8 cellular contexts compared by ENCODE assay signal in the genomic region with DNA sequence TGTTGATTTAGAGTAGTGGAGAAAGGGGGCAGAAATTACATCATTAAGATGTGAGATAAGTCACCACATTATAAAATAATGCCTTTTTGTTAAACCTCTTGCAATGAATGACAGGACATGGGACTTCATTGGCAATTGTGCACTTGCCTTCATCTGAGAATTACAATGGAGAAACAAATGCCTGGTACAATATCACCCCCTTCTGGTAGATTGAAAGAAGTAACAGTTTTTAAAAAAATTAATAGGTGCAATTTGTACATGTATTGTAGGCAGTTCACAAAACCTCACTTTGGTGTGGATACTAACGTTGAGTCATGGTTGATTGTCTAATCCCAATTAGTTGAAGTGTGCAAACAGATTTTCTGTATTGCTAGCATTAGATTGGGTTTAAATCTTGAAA. TPM values are rescaled to one million over a fixed set of nuclear protein-coding genes. Genes with fewer than 3 reads are reported as not detected.
A peak's percentile ranks its signal among the peaks of the same experiment; 100 is the strongest.
DNase-seq lines count a peak whose midpoint lies in the region; ATAC-seq, FAIRE-seq and TF ChIP-seq lines count a peak whose summit lies in the region.

No MANE protein-coding gene starts in this region.

- POLR2A ChIA-PET in endothelial cell of umbilical vein (lab: Charles Lee), result no interaction called here

- ATAC-seq in HG02970 (IDR thresholded peaks at IDR 0.05; ENCODE audit: low FRiP score, unreplicated experiment), result no peak

- H3K9ac ChIP-seq in Loucy (ENCODE audit: low read depth, low read length, poor library complexity, severe bottlenecking) (no peak overlapping the region), endothelial cell of umbilical vein (replicated peaks; ENCODE audit: extremely low read depth, insufficient read depth, low read length) (no peak overlapping the region)

- no peaks in the 10 kb centered on the region for H3K9me1 ChIP-seq in endothelial cell of umbilical vein (replicated peaks; ENCODE audit: control insufficient read depth, extremely low read depth, insufficient read depth, low read length)

- no peaks in the 10 kb centered on the region for H3K27me3 ChIP-seq in Loucy (ENCODE audit: insufficient read depth, low read length, poor library complexity, severe bottlenecking)
- H3K27me3 ChIP-seq in endothelial cell of umbilical vein (ENCODE audit: control insufficient read depth in 2 of 2, insufficient read depth in 2 of 2, low read length in 2 of 2), result peaks cover 0 to 6% of the 10 kb centered on the region in 2 experiments

- no TSS peak for BruUV-seq in endothelial cell of umbilical vein (replicated peaks; lab: Mats Ljungman, UMichigan)

- H3F3A ChIP-seq in Loucy (ENCODE audit: low read depth), result no peaks in the 10 kb centered on the region

- no peak overlapping the region for H2AFZ ChIP-seq in Loucy (ENCODE audit: low read length)
- H2AFZ ChIP-seq in endothelial cell of umbilical vein (ENCODE audit: low read depth, low read length), result no peak overlapping the region

- peaks cover 9% of the 10 kb centered on the region; the same call in 1 of the 2 replicates for H3K36me3 ChIP-seq in Loucy (ENCODE audit: insufficient read depth, low read length)
- H3K36me3 ChIP-seq in endothelial cell of umbilical vein (ENCODE audit: control insufficient read depth in 2 of 2, extremely low read depth in 1 of 2, insufficient read depth in 2 of 2, low read length in 2 of 2), result no peaks in the 10 kb centered on the region

- no peak overlapping the region for H3K27ac ChIP-seq in endothelial cell of umbilical vein (ENCODE audit: insufficient read depth, low read depth, low read length)

- H3K4me3 ChIP-seq in Loucy (ENCODE audit: low read length, poor library complexity, severe bottlenecking), result no peak overlapping the region
- no peak overlapping the region for H3K4me3 ChIP-seq in endothelial cell of umbilical vein (replicated peaks in 1 of 3; ENCODE audit: insufficient read depth in 1 of 3, low read depth in 1 of 3, low read length in 3 of 3)

- peaks cover 23% of the 10 kb centered on the region for H3K4me1 ChIP-seq in Loucy (ENCODE audit: insufficient read depth, low read length, poor library complexity, severe bottlenecking)
- H3K4me1 ChIP-seq in endothelial cell of umbilical vein (ENCODE audit: control insufficient read depth, extremely low read depth, insufficient read depth, low read length), result no peaks in the 10 kb centered on the region

- no peaks in the 10 kb centered on the region for H3K79me2 ChIP-seq in Loucy (ENCODE audit: insufficient read depth, low read length)
- H3K79me2 ChIP-seq in endothelial cell of umbilical vein (ENCODE audit: control insufficient read depth, insufficient read depth, low read length), result no peaks in the 10 kb centered on the region

- DNase-seq in AG09319 (ENCODE audit: extremely low read depth, low read depth), result no peak
- peak; percentile 15 for DNase-seq in GM12892 (ENCODE audit: insufficient read length)
- DNase-seq in SIG-M5 treated with dmso at 0.1 percent for 504 hours (lab: John Stamatoyannopoulos, UW; ENCODE audit: unreplicated experiment), result peak; percentile 76
- DNase-seq in endothelial cell of umbilical vein (ENCODE audit: low read depth, low spot score), result peak; percentile 58
- peak; percentile 57 for DNase-seq in myocyte (ENCODE audit: low read depth)
- DNase-seq in activated gamma-delta T cell (lab: John Stamatoyannopoulos, UW), result no peak

- peak; percentile 87 for FAIRE-seq in GM12892 (lab: Jason Lieb, UNC)
- FAIRE-seq in endothelial cell of umbilical vein (lab: Jason Lieb, UNC), result peak; percentile 67

- H3K9me3 ChIP-seq in Loucy (ENCODE audit: insufficient read depth, low read depth, low read length) (no peaks in the 10 kb centered on the region), endothelial cell of umbilical vein (replicated peaks; ENCODE audit: control insufficient read depth, insufficient read depth, low read length) (no peaks in the 10 kb centered on the region)

- H3K4me2 ChIP-seq in Loucy (ENCODE audit: low read depth, low read length, poor library complexity, severe bottlenecking), result no peak overlapping the region
- no peak overlapping the region for H3K4me2 ChIP-seq in endothelial cell of umbilical vein (ENCODE audit: insufficient read depth, low read length)

- TF ChIP-seq CTCF in AG09319 (IDR thresholded peaks at IDR 0.05; ENCODE audit: low read depth, low read length) (peak; percentile 50), Loucy (conservative IDR thresholded peaks at IDR 0.05; ENCODE audit: low read length) (peak; percentile 81), endothelial cell of umbilical vein (IDR thresholded peaks at IDR 0.05; ENCODE audit: extremely low read depth in 1 of 2, insufficient read depth in 1 of 2, low read depth in 1 of 2, low read length in 2 of 2) (peak; percentile 30 to 42)

- H4K20me1 ChIP-seq in Loucy (ENCODE audit: insufficient read depth, low read length, poor library complexity, severe bottlenecking), result no peaks in the 10 kb centered on the region
- H4K20me1 ChIP-seq in endothelial cell of umbilical vein (replicated peaks; ENCODE audit: control insufficient read depth, extremely low read depth, insufficient read depth, low read length), result no peaks in the 10 kb centered on the region

- dilution Hi-C loops in endothelial cell of umbilical vein (cut with MboI; ENCODE audit: extremely low pct_ligation_motif_present, low sequenced_read_pairs), result no loop called here

- CTCF ChIA-PET in endothelial cell of umbilical vein (lab: Charles Lee), result interaction anchor here (0.5 to 10.8 kb wide), 5 partner anchors 10 to 126 kb away, joined by 3 to 98 read pairs (median 5); no protein-coding TSS in a partner anchor

- TF ChIP-seq POLR2A in GM12892 (IDR thresholded peaks at IDR 0.05; ENCODE audit: low read depth, low read length) (no peak), endothelial cell of umbilical vein (IDR thresholded peaks at IDR 0.05; ENCODE audit: low read depth, low read length) (no peak)

- no peaks in the 10 kb centered on the region for H3K9me2 ChIP-seq in Loucy (replicated peaks; ENCODE audit: low read depth, low read length)

- intact Hi-C loops in endothelial cell of umbilical vein (cut with micrococcal nuclease), result loop anchor here (1.0 to 5.0 kb wide), 5 partner anchors 56 to 635 kb away; no protein-coding TSS in a partner anchor

TF ChIP-seq in endothelial cell of umbilical vein, 7 proteins besides CTCF, POLR2A, EP300 and RAD21:
- TF ChIP-seq MYC (IDR thresholded peaks at IDR 0.05; ENCODE audit: low read depth, low read length) (no peak), EZH2 (IDR thresholded peaks at IDR 0.05; ENCODE audit: borderline replicate concordance, low read depth, low read length, severe bottlenecking) (no peak), GATA2 (IDR thresholded peaks at IDR 0.05; ENCODE audit: insufficient read depth, insufficient read length, low read depth, low read length) (no peak)
- TF ChIP-seq, protein P1, sequence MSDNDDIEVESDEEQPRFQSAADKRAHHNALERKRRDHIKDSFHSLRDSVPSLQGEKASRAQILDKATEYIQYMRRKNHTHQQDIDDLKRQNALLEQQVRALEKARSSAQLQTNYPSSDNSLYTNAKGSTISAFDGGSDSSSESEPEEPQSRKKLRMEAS (IDR thresholded peaks at IDR 0.05; ENCODE audit: insufficient read depth, insufficient read length), result no peak

RNA-seq across cellular contexts. Expression of gene P2RY14, which starts 4.6 kb away (rescaled TPM):
- not detected for polyA plus RNA-seq in GM12892 (2012; ENCODE audit: missing spikeins)
- total RNA-seq in endothelial cell of umbilical vein (not detected in 2 replicates), myocyte (not detected in 2 replicates)
- polyA plus RNA-seq in endothelial cell of umbilical vein, result not detected in 2 replicates
- not detected in 2 replicates for polyA plus RNA-seq in endothelial cell of umbilical vein (2011; cell fraction: cytosol; rRNA removed)
- not detected in 2 replicates for polyA plus RNA-seq in endothelial cell of umbilical vein (2011; cell fraction: nucleus; rRNA removed)
- polyA plus RNA-seq in endothelial cell of umbilical vein (2012), result not detected in 2 replicates
- polyA minus RNA-seq in endothelial cell of umbilical vein, result not detected in 2 replicates
- polyA minus RNA-seq in endothelial cell of umbilical vein (2011; cell fraction: cytosol; rRNA and poly(A)+ RNA removed), result not detected
- polyA minus RNA-seq in endothelial cell of umbilical vein (2011; cell fraction: nucleus; rRNA and poly(A)+ RNA removed), result not detected in 2 replicates
- not detected for polyA plus RNA-seq in myocyte (2012)

RNA-seq across cellular contexts. Expression of gene GPR87, which starts 33.7 kb away (rescaled TPM):
- polyA plus RNA-seq in GM12892 (2012; ENCODE audit: missing spikeins), result not detected
- total RNA-seq in endothelial cell of umbilical vein (not detected in 2 replicates), myocyte (not detected in 2 replicates)
- polyA plus RNA-seq in endothelial cell of umbilical vein, result not detected in 2 replicates
- 0.04 TPM in 1 of 2 replicates, not detected in the other for polyA plus RNA-seq in endothelial cell of umbilical vein (2011; cell fraction: cytosol; rRNA removed)
- not detected in 2 replicates for polyA plus RNA-seq in endothelial cell of umbilical vein (2011; cell fraction: nucleus; rRNA removed)
- 0.31 TPM in 1 of 2 replicates, not detected in the other for polyA plus RNA-seq in endothelial cell of umbilical vein (2012)
- polyA minus RNA-seq in endothelial cell of umbilical vein, result not detected in 2 replicates
- not detected for polyA minus RNA-seq in endothelial cell of umbilical vein (2011; cell fraction: cytosol; rRNA and poly(A)+ RNA removed)
- polyA minus RNA-seq in endothelial cell of umbilical vein (2011; cell fraction: nucleus; rRNA and poly(A)+ RNA removed), result not detected in 2 replicates
- polyA plus RNA-seq in myocyte (2012), result not detected

RNA-seq across cellular contexts. Expression of gene P2RY13, which starts 46.4 kb away (rescaled TPM):
- polyA plus RNA-seq in GM12892 (2012; ENCODE audit: missing spikeins), result not detected
- total RNA-seq in endothelial cell of umbilical vein (not detected in 2 replicates), myocyte (not detected in 2 replicates)
- polyA plus RNA-seq in endothelial cell of umbilical vein, result not detected in 2 replicates
- not detected in 2 replicates for polyA plus RNA-seq in endothelial cell of umbilical vein (2011; cell fraction: cytosol; rRNA removed)
- polyA plus RNA-seq in endothelial cell of umbilical vein (2011; cell fraction: nucleus; rRNA removed), result not detected in 2 replicates
- polyA plus RNA-seq in endothelial cell of umbilical vein (2012), result not detected in 2 replicates
- not detected in 2 replicates for polyA minus RNA-seq in endothelial cell of umbilical vein
- not detected for polyA minus RNA-seq in endothelial cell of umbilical vein (2011; cell fraction: cytosol; rRNA and poly(A)+ RNA removed)
- not detected in 2 replicates for polyA minus RNA-seq in endothelial cell of umbilical vein (2011; cell fraction: nucleus; rRNA and poly(A)+ RNA removed)
- polyA plus RNA-seq in myocyte (2012), result not detected

Comparison
In these comparisons a context has a peak if more than half of its experiments do, and no peak if none do; other contexts are left out.
1. DNase-seq: peak in GM12892 (single experiment), SIG-M5 treated with dmso at 0.1 percent for 504 hours (single experiment), endothelial cell of umbilical vein (single experiment) and myocyte (single experiment); none in AG09319 (single experiment) and activated gamma-delta T cell (single experiment).
2. Peak in every context shown above with its lines, with median percentiles within 50 percentile points of each other: CTCF ChIP-seq.